In the genomic region with DNA sequence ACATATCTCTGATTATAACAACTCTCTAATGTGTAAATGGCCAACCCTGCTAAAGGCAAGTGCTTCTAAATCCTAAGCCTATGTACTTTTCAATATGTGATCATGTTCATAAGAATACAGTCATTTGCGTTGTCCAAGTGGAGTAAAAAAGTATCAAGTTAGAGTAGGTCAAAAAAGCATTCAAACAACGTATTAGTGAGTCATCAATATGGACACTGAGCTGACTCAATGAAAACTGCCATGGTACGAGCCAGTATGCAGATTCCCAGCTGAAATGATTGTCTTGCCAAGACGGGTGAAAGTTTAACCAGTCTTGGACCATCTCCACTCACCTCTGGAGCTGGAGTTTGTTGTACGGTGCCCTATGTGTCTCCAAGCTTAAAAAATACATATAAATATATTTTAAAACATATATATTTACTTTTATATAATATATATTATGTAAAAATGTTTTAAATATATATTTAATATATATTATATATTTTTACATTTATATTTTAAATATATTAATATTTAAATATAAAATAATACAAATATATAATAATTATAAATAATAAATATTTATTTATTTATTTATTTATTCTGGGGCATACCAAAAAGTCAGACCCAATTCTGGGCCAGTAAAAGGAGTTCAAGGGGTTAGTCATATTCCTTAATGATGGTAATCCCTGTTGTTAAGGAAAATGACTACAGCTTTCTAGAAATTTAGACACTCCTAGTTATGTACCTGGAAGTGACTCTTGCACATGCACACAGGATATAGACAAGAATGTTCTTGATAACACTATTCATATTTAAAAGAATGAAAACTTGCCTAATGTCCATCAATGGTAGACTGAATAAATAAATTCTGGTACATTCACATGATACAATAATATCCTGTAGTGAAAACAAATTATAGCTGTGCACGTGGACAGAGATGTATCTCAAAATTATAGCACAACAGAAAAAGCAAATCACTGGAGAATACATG, we compare ENCODE assay signal across 17 cellular contexts. TPM values are rescaled to one million over a fixed set of nuclear protein-coding genes. Genes with fewer than 3 reads are reported as not detected.
A peak's percentile ranks its signal among the peaks of the same experiment; 100 is the strongest.
DNase-seq lines count a peak whose midpoint lies in the region; ATAC-seq, FAIRE-seq and TF ChIP-seq lines count a peak whose summit lies in the region.
"Had no signal": no experiment of that assay in that cellular context is flagged by ENCODE, and none has a peak within 500 bp of the region (broad histone marks: within the 10 kb centered on the region; RNA-seq: fewer than 3 reads in every experiment).

No MANE protein-coding gene starts in this region.

- H3K36me3 ChIP-seq in HCT116 (ENCODE audit: control insufficient read depth in 1 of 2, insufficient read depth in 2 of 2, low read length in 2 of 2) (no peaks in the 10 kb centered on the region), HepG2 (replicated peaks in 1 of 2; ENCODE audit: control insufficient read depth in 1 of 2, insufficient read depth in 2 of 2, low read length in 2 of 2) (no peaks in the 10 kb centered on the region), subcutaneous abdominal adipose tissue (ENCODE audit: control insufficient read depth in 5 of 5, insufficient read depth in 5 of 5, low read length in 5 of 5) (peaks cover 0 to 7% (median 0%) of the 10 kb centered on the region in 5 donors)

- H3K4me1 ChIP-seq in HCT116 (ENCODE audit: control insufficient read depth in 1 of 2, insufficient read depth in 2 of 2, low read length in 2 of 2) (peaks cover 5 to 14% of the 10 kb centered on the region in 2 experiments; a peak in 3 of 4 replicates), HepG2 (ENCODE audit: insufficient read depth, low read length) (peaks cover 45% of the 10 kb centered on the region), subcutaneous abdominal adipose tissue (ENCODE audit: control insufficient read depth in 5 of 5, insufficient read depth in 5 of 5, low read length in 5 of 5) (peaks cover 6 to 41% (median 37%) of the 10 kb centered on the region in 5 donors)

- H3K27me3 ChIP-seq in HCT116 (ENCODE audit: insufficient read depth, low read length) = no peaks in the 10 kb centered on the region
- no peaks in the 10 kb centered on the region for H3K27me3 ChIP-seq in HepG2 (ENCODE audit: control insufficient read depth in 1 of 2, insufficient read depth in 2 of 2, low read length in 2 of 2)
- no peaks in the 10 kb centered on the region for H3K27me3 ChIP-seq in subcutaneous abdominal adipose tissue (ENCODE audit: control insufficient read depth in 5 of 5, insufficient read depth in 4 of 5, low read length in 5 of 5)

- peak; percentile 86 for FAIRE-seq in colon (lab: Jason Lieb, UNC)
- no peak for FAIRE-seq in HepG2 (lab: Jason Lieb, UNC)
- FAIRE-seq: HTR-8/SVneo had no signal

- no peak overlapping the region for H3K27ac ChIP-seq in HCT116 (ENCODE audit: low read depth, low read length)
- H3K27ac ChIP-seq in HepG2 (ENCODE audit: extremely low read length, insufficient read depth, low read length) = peak overlapping the region; percentile 97
- H3K27ac ChIP-seq in subcutaneous abdominal adipose tissue (ENCODE audit: low read depth, low read length) = peak overlapping the region; percentile 80
- H3K27ac ChIP-seq: RWPE1 had no signal

- TF ChIP-seq RAD21 in HCT116 (IDR thresholded peaks at IDR 0.05; ENCODE audit: low read depth) (no peak), HepG2 (CRISPR knock-in tag; IDR thresholded peaks at IDR 0.05) (no peak)

- 18% methylated on average over 6 of the region's 6 CpGs for WGBS in HepG2 (ENCODE audit: low lambda C conversion rate)

- POLR2A ChIA-PET in HCT116 (lab: Charles Lee) (no interaction called here), HepG2 (lab: Yijun Ruan, JAX) (interaction anchor here (0.7 to 1.1 kb wide), 3 partner anchors 63 to 414 kb away, joined by 3 to 4 read pairs (median 3); a partner anchor contains a TSS)

- H3K79me2 ChIP-seq in HCT116 (ENCODE audit: insufficient read depth, low read length) (no peaks in the 10 kb centered on the region), HepG2 (ENCODE audit: insufficient read depth, low read length) (peaks cover 17% of the 10 kb centered on the region)

- H3K9ac ChIP-seq in HCT116 (ENCODE audit: low read length) (no peak overlapping the region), HepG2 (ENCODE audit: insufficient read depth, low read depth, low read length) (peak overlapping the region; percentile 84), subcutaneous abdominal adipose tissue (ENCODE audit: low read length in 5 of 5) (no peak overlapping the region)

- no peak overlapping the region for H3K4me3 ChIP-seq in HCT116 (replicated peaks in 1 of 2; ENCODE audit: low read depth in 1 of 2, low read length in 2 of 2)
- peak overlapping the region; percentile 44 to 73 (median 60); a peak in 5 of 6 replicates for H3K4me3 ChIP-seq in HepG2 (replicated peaks in 1 of 3; ENCODE audit: insufficient read depth in 1 of 3, low read depth in 2 of 3, low read length in 3 of 3)
- no peak overlapping the region for H3K4me3 ChIP-seq in subcutaneous abdominal adipose tissue (ENCODE audit: low read depth in 1 of 5, low read length in 5 of 5)

- H2AFZ ChIP-seq in HCT116 (ENCODE audit: low read depth, low read length, poor library complexity, severe bottlenecking) = peak overlapping the region; percentile 25
- H2AFZ ChIP-seq in HepG2 (ENCODE audit: low read length) = no peak overlapping the region

- ATAC-seq in HCT116 (no peak), HepG2 (peak; percentile 30), HG03565 (IDR thresholded peaks at IDR 0.05; ENCODE audit: unreplicated experiment) (no peak)

- no peaks in the 10 kb centered on the region for H3K9me3 ChIP-seq in HCT116 (ENCODE audit: control insufficient read depth in 1 of 2, insufficient read depth in 1 of 2, low read depth in 1 of 2, low read length in 2 of 2)
- H3K9me3 ChIP-seq in HepG2 (ENCODE audit: low read length) = no peaks in the 10 kb centered on the region
- H3K9me3 ChIP-seq in subcutaneous abdominal adipose tissue (ENCODE audit: control insufficient read depth in 5 of 5, low read length in 5 of 5) = no peaks in the 10 kb centered on the region

- RAD21 ChIA-PET in HCT116 (lab: Charles Lee; ENCODE audit: low non-redundant PET in 1 of 2, low total read pairs in 2 of 2, uncharacterized antibody in 2 of 2, unreplicated experiment in 2 of 2) = interaction anchor here in 1 of 2 experiments (2.8 kb wide), 1 partner anchor 103 kb away, joined by 13 read pairs; no protein-coding TSS in a partner anchor

- H4K20me1 ChIP-seq in HCT116 (ENCODE audit: insufficient read depth) (no peaks in the 10 kb centered on the region), HepG2 (ENCODE audit: insufficient read depth, low read length) (no peaks in the 10 kb centered on the region; the same call in none of the 2 replicates)

- DNase-seq in HCT116 (ENCODE audit: low read depth, low spot score) (no peak), HepG2 (ENCODE audit: low spot score) (peak; percentile 62), AG08395 (ENCODE audit: low spot score) (no peak), activated T-cell treated with anti-CD3 and anti-CD28 coated beads for 4 hours (no peak)
- DNase-seq: activated CD4-positive, alpha-beta memory T cell treated with anti-CD3 and anti-CD28 coated beads for 36 hours; activated T-cell treated with anti-CD3 and anti-CD28 coated beads, Interleukin-2, amount 50 U/mL, for 24 hours; DMS153; left cardiac atrium; NCI-H1417 treated with DMSO at 0.1 percent for 48 hours; NCI-H2227 treated with DMSO at 0.1 percent for 48 hours; NK-92 treated with Interleukin-12 subunit alpha and Interleukin-12 subunit beta, amount 100 ng/mL, for 24 hours; stimulated activated CD4-positive, alpha-beta T cell treated with anti-CD3 and anti-CD28 coated beads, Interleukin-4, amount 100 ng/mL, for 1 hour had no signal

- H3K4me2 ChIP-seq in HCT116 (ENCODE audit: low read length) (peak overlapping the region; percentile 57; the same call in 1 of the 2 replicates), HepG2 (ENCODE audit: low read depth, low read length) (peak overlapping the region; percentile 94)

- intact Hi-C loops in HCT116 (cut with micrococcal nuclease) (loop anchor here (1.0 to 5.0 kb wide), 2 partner anchors 104 to 419 kb away; no protein-coding TSS in a partner anchor), HepG2 (cut with micrococcal nuclease; ENCODE audit: unreplicated experiment) (no loop called here)

- in situ Hi-C loops in HepG2 (cut with HindIII; ENCODE audit: extremely low pct_ligation_motif_present, low pct_unique_long_range_greater_than_20kb) = no loop called here

- no peak for TF ChIP-seq CTCF in HCT116 (IDR thresholded peaks at IDR 0.05 in 2 of 3, conservative IDR thresholded peaks at IDR 0.05 in 1 of 3; ENCODE audit: borderline replicate concordance in 1 of 3, insufficient read depth in 1 of 3, low read depth in 2 of 3, low read length in 2 of 3)
- no peak for TF ChIP-seq CTCF in HepG2 (CRISPR knock-in tag; IDR thresholded peaks at IDR 0.05)

- CTCF ChIA-PET in HCT116 (lab: Charles Lee) = interaction anchor here (4.7 kb wide), 1 partner anchor 103 kb away, joined by 42 read pairs; no protein-coding TSS in a partner anchor
- CTCF ChIA-PET in HepG2 (lab: Yijun Ruan, JAX; ENCODE audit: low intra/inter-chr PET ratio, low total read pairs) = interaction anchor here (2.7 kb wide), 1 partner anchor 104 kb away, joined by 9 read pairs; no protein-coding TSS in a partner anchor

- BruUV-seq in HCT116 (replicated peaks; lab: Mats Ljungman, UMichigan) (no TSS peak), HepG2 (replicated peaks; lab: Mats Ljungman, UMichigan) (no TSS peak)

- TF ChIP-seq EP300 in HepG2 (IDR thresholded peaks at IDR 0.05; ENCODE audit: low read depth in 2 of 2, low read length in 2 of 2) (0 out of 4 replicates have a peak, but pooled peaks of 1 of the 2 experiments have one; percentile 18), HepG2 (CRISPR knock-in tag; IDR thresholded peaks at IDR 0.05; ENCODE audit: borderline replicate concordance) (no peak)

- H3K9me2 ChIP-seq in HCT116 (ENCODE audit: insufficient read depth) = no peaks in the 10 kb centered on the region

- TF ChIP-seq POLR2A in HCT116 (IDR thresholded peaks at IDR 0.05; ENCODE audit: borderline replicate concordance, extremely low read depth, insufficient read depth, insufficient read length) = no peak
- TF ChIP-seq POLR2A in HepG2 (IDR thresholded peaks at IDR 0.05; ENCODE audit: insufficient read depth in 1 of 2, low read depth in 2 of 2, low read length in 2 of 2) = no peak

RNA-seq across cellular contexts. Expression of a gene that starts 27.2 kb away (rescaled TPM):
- total RNA-seq in HCT116 (2021; ENCODE audit: unreplicated experiment) (4.1 TPM), HepG2 (2016; rRNA removed; fragmentation: Illumina TruSeq; extraction: Trizol) (1.5 and 1.8 TPM in 2 replicates)
- polyA plus RNA-seq in HCT116 (2012) = 2.4 and 2.7 TPM in 2 replicates
- 0.44 and 1.0 TPM in 2 replicates for total RNA-seq in HepG2 (2016; cell fraction: cytosol; rRNA removed; fragmentation: Illumina TruSeq; extraction: Trizol; ENCODE audit: low read depth)
- total RNA-seq in HepG2 (2016; cell fraction: insoluble cytoplasmic fraction; rRNA removed; fragmentation: Illumina TruSeq; extraction: Trizol) = 1.3 and 2.4 TPM in 2 replicates
- total RNA-seq in HepG2 (2016; cell fraction: membrane; rRNA removed; fragmentation: Illumina TruSeq; extraction: Trizol) = 0.59 and 0.68 TPM in 2 replicates
- total RNA-seq in HepG2 (2016; cell fraction: nucleus; rRNA removed; fragmentation: Illumina TruSeq; extraction: Trizol) = 3.8 and 4.6 TPM in 2 replicates
- polyA plus RNA-seq in HepG2 (2011; rRNA removed) = 59.0 and 67.3 TPM in 2 replicates
- polyA plus RNA-seq in HepG2 (2011; cell fraction: cytosol; rRNA removed) = 27.4 and 44.1 TPM in 2 replicates
- 67.2 and 67.3 TPM in 2 replicates for polyA plus RNA-seq in HepG2 (2011; cell fraction: nucleus; rRNA removed)
- 39.1 and 43.5 TPM in 2 replicates for polyA plus RNA-seq in HepG2 (2012)
- 0.25 and 0.26 TPM in 2 replicates for polyA plus RNA-seq in HepG2 (2016; cell fraction: cytosol; fragmentation: Illumina TruSeq; extraction: Trizol; ENCODE audit: low read depth)
- polyA plus RNA-seq in HepG2 (2016; cell fraction: insoluble cytoplasmic fraction; fragmentation: Illumina TruSeq; extraction: Trizol; ENCODE audit: low read depth) = 1.4 and 2.2 TPM in 2 replicates
- polyA plus RNA-seq in HepG2 (2016; cell fraction: membrane; fragmentation: Illumina TruSeq; extraction: Trizol; ENCODE audit: low read depth) = 0.14 and 0.26 TPM in 2 replicates
- polyA plus RNA-seq in HepG2 (2016; cell fraction: nucleus; fragmentation: Illumina TruSeq; extraction: Trizol; ENCODE audit: insufficient read depth, low read depth) = 3.5 and 3.6 TPM in 2 replicates
- polyA minus RNA-seq in HepG2 (2011; rRNA and poly(A)+ RNA removed; ENCODE audit: low replicate concordance) = 9.6 and 70.2 TPM in 2 replicates
- 22.8 and 27.0 TPM in 2 replicates for polyA minus RNA-seq in HepG2 (2011; cell fraction: cytosol; rRNA and poly(A)+ RNA removed)
- polyA minus RNA-seq in HepG2 (2011; cell fraction: nucleus; rRNA and poly(A)+ RNA removed) = 80.7 and 102 TPM in 2 replicates
- total RNA-seq: activated CD4-positive, alpha-beta memory T cell treated with anti-CD3 and anti-CD28 coated beads for 36 hours had no signal

Comparison
In these comparisons a context has a peak if more than half of its experiments do, and no peak if none do; other contexts are left out.
1. H3K4me3 ChIP-seq: peak in HepG2 (3 of 3); none in HCT116 (0 of 2) and subcutaneous abdominal adipose tissue (0 of 5).